Comparison of ENCODE assay signal across 11 cellular contexts in genomic region chr6:142568857-142569597, GRCh38.
DNase-seq lines count a peak whose midpoint lies in the region; ATAC-seq and TF ChIP-seq lines count a peak whose summit lies in the region.
"Had no signal": no experiment of that assay in that cellular context is flagged by ENCODE, and none has a peak within 500 bp of the region (broad histone marks: within the 10 kb centered on the region; RNA-seq: fewer than 3 reads in every experiment).

No MANE protein-coding gene starts in this region.

- H2AFZ ChIP-seq in smooth muscle cell (ENCODE audit: low read depth), result no peak overlapping the region

- H3K36me3 ChIP-seq in RWPE2 (ENCODE audit: low read depth) (no peaks in the 10 kb centered on the region), smooth muscle cell (ENCODE audit: low read depth) (no peaks in the 10 kb centered on the region)
- H3K36me3 ChIP-seq: left ventricle myocardium inferior had no signal

- ATAC-seq in RWPE2 (ENCODE audit: low read depth) (no peak), HG03378 (IDR thresholded peaks at IDR 0.05; ENCODE audit: unreplicated experiment) (no peak), left colon (no peak), HG03135 (IDR thresholded peaks at IDR 0.05; ENCODE audit: unreplicated experiment) (no peak)

- H3F3A ChIP-seq in smooth muscle cell (ENCODE audit: low read depth), result no peaks in the 10 kb centered on the region

- H3K9ac ChIP-seq in smooth muscle cell (ENCODE audit: low read depth), result no peak overlapping the region

- H3K4me1 ChIP-seq in RWPE2 (ENCODE audit: insufficient read depth, poor library complexity, severe bottlenecking), result peaks cover 26% of the 10 kb centered on the region
- no peaks in the 10 kb centered on the region for H3K4me1 ChIP-seq in smooth muscle cell (ENCODE audit: low read depth)

- H3K79me2 ChIP-seq in smooth muscle cell (ENCODE audit: low read depth), result no peaks in the 10 kb centered on the region

- no peaks in the 10 kb centered on the region for H3K27me3 ChIP-seq in RWPE2 (ENCODE audit: insufficient read depth, poor library complexity, severe bottlenecking)
- H3K27me3 ChIP-seq in smooth muscle cell (ENCODE audit: low read depth), result no peaks in the 10 kb centered on the region

- H3K27ac ChIP-seq in RWPE2 (ENCODE audit: poor library complexity, severe bottlenecking) (peak overlapping the region; percentile 86), smooth muscle cell (ENCODE audit: low read depth) (peak overlapping the region; percentile 70)
- H3K27ac ChIP-seq: left ventricle myocardium inferior had no signal

- DNase-seq in GM04504 (ENCODE audit: low read depth) (peak; percentile 62), RWPE2 (ENCODE audit: low spot score) (no peak), fibroblast of mammary gland (ENCODE audit: low read depth) (peak; percentile 10), smooth muscle cell (lab: John Stamatoyannopoulos, UW; ENCODE audit: unreplicated experiment) (no peak), left colon (no peak), DMS153 treated with DMSO at 0.1 percent for 48 hours (lab: John Stamatoyannopoulos, UW; ENCODE audit: unreplicated experiment) (no peak)
- DNase-seq: activated CD4-positive, CD25-positive, alpha-beta regulatory T cell treated with anti-CD3 and anti-CD28 coated beads, Interleukin-2, amount 50 U/mL, for 72 hours; dermis blood vessel endothelial cell; left ventricle myocardium inferior had no signal

- TF ChIP-seq CTCF in RWPE2 (IDR thresholded peaks at IDR 0.05; ENCODE audit: poor library complexity, severe bottlenecking) (no peak), fibroblast of mammary gland (conservative IDR thresholded peaks at IDR 0.05; ENCODE audit: control insufficient read depth, insufficient read depth, low read depth, low read length) (no peak), smooth muscle cell (IDR thresholded peaks at IDR 0.05; ENCODE audit: borderline replicate concordance, insufficient read depth, poor library complexity, severe bottlenecking) (no peak)

- no peaks in the 10 kb centered on the region for H4K20me1 ChIP-seq in smooth muscle cell (ENCODE audit: low read depth)

- WGBS in smooth muscle cell (ENCODE audit: low lambda C conversion rate), result 50% methylated on average over 1 of the region's 1 CpG

- H3K9me3 ChIP-seq in RWPE2 (ENCODE audit: severe bottlenecking) (no peaks in the 10 kb centered on the region), smooth muscle cell (replicated peaks; ENCODE audit: low read depth) (no peaks in the 10 kb centered on the region)

- intact Hi-C loops in left colon (cut with DNase I, micrococcal nuclease), result no loop called here

- H3K4me3 ChIP-seq in RWPE2 (ENCODE audit: severe bottlenecking), result no peak overlapping the region
- H3K4me3 ChIP-seq in fibroblast of mammary gland (ENCODE audit: control insufficient read depth, low read depth, low read length), result no peak overlapping the region
- H3K4me3 ChIP-seq in smooth muscle cell, result no peak overlapping the region
- H3K4me3 ChIP-seq: left ventricle myocardium inferior had no signal

- peak overlapping the region; percentile 12 for H3K4me2 ChIP-seq in smooth muscle cell

Comparison
In these comparisons a context has a peak if more than half of its experiments do, and no peak if none do; other contexts are left out.
1. DNase-seq: peak in GM04504 (single experiment) and fibroblast of mammary gland (single experiment); none in RWPE2 (single experiment), smooth muscle cell (single experiment), left colon (0 of 2) and DMS153 treated with DMSO at 0.1 percent for 48 hours (single experiment).